8 cellular contexts compared by ENCODE assay signal in the genomic region with DNA sequence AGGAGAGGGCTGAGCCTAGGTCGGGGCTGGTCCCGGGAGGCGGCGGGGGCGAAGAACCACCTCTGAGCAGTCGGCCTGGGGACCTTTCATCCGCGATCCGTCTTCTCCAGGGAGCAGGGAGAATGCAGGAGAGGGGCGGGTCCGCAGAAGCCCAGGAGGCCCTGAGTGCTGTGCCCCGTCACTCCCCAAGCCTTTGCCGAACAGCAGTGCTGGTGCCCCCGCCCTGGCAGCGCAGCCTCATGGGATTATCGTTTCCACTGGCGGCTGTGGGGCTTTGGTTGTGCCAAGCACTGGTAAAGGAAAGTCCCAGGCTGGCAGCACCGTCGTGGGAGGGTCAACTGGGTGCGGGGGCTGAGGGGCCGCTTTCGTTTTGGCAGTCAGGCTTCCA. TPM values are rescaled to one million over a fixed set of nuclear protein-coding genes. Genes with fewer than 3 reads are reported as not detected.
DNase-seq lines count a peak whose midpoint lies in the region; ATAC-seq and TF ChIP-seq lines count a peak whose summit lies in the region.

No MANE protein-coding gene starts in this region.

- TF ChIP-seq CTCF in PC-9 (conservative IDR thresholded peaks at IDR 0.05) (no peak), endothelial cell (IDR thresholded peaks at IDR 0.05; ENCODE audit: unreplicated experiment) (no peak)

- H3K79me2 ChIP-seq in PC-9 (ENCODE audit: low read depth): peaks cover 38% of the 10 kb centered on the region

- DNase-seq in PC-9 (no peak), endothelial cell (ENCODE audit: low spot score) (no peak), C1 segment of cervical spinal cord (lab: John Stamatoyannopoulos, UW) (no peak), NCI-H1694 treated with DMSO at 0.1 percent for 48 hours (lab: John Stamatoyannopoulos, UW) (no peak)

- H4K20me1 ChIP-seq in PC-9 (ENCODE audit: insufficient read depth): peaks cover 7% of the 10 kb centered on the region; the same call in 1 of the 2 replicates

- H3K4me1 Mint-ChIP-seq in endothelial cell (ENCODE audit: unreplicated experiment): peaks cover 12% of the 10 kb centered on the region

- H3K4me3 Mint-ChIP-seq in endothelial cell (ENCODE audit: unreplicated experiment): peak overlapping the region; percentile 98

- H3K36me3 ChIP-seq in PC-9 (ENCODE audit: low read depth) (peaks cover 3% of the 10 kb centered on the region; the same call in 1 of the 2 replicates), neuron (ENCODE audit: insufficient read depth, low read length) (peaks cover 27% of the 10 kb centered on the region)

- H3K9me3 Mint-ChIP-seq in endothelial cell (ENCODE audit: unreplicated experiment): no peaks in the 10 kb centered on the region

- POLR2A ChIA-PET in PC-9 (lab: Charles Lee; ENCODE audit: unreplicated experiment): no interaction called here

- H3K9me3 ChIP-seq in PC-9 (ENCODE audit: insufficient read depth, low read depth) (no peaks in the 10 kb centered on the region), neuron (ENCODE audit: low read length) (no peaks in the 10 kb centered on the region)

- peak; percentile 6 for ATAC-seq in GM21381 (IDR thresholded peaks at IDR 0.05; ENCODE audit: unreplicated experiment)
- no peak for ATAC-seq in GM18868 (IDR thresholded peaks at IDR 0.05; ENCODE audit: unreplicated experiment)
- no peak for ATAC-seq in GM18505 (IDR thresholded peaks at IDR 0.05; ENCODE audit: unreplicated experiment)

- H3K4me2 ChIP-seq in PC-9: peak overlapping the region; percentile 100

- H3K27me3 Mint-ChIP-seq in endothelial cell (ENCODE audit: unreplicated experiment): peaks cover 10% of the 10 kb centered on the region

- peak overlapping the region; percentile 89 for H2AFZ ChIP-seq in PC-9
- peak overlapping the region; percentile 63 for H2AFZ ChIP-seq in neuron (ENCODE audit: low read depth, low read length)

- BruUV-seq in PC-9 (replicated peaks; lab: Mats Ljungman, UMichigan): no TSS peak

- no peaks in the 10 kb centered on the region for H3K27me3 ChIP-seq in PC-9 (ENCODE audit: insufficient read depth, low read depth)
- H3K27me3 ChIP-seq in neuron (ENCODE audit: insufficient read depth, low read length): no peaks in the 10 kb centered on the region

- H3F3A ChIP-seq in PC-9 (ENCODE audit: insufficient read depth, low read depth): peaks cover 20% of the 10 kb centered on the region; the same call in 1 of the 2 replicates

- H3K4me3 ChIP-seq in PC-9 (peak overlapping the region; percentile 75), neuron (ENCODE audit: low read length) (peak overlapping the region; percentile 63)

- H3K4me1 ChIP-seq in PC-9 (replicated peaks; ENCODE audit: insufficient read depth) (peaks cover 16% of the 10 kb centered on the region), neuron (ENCODE audit: insufficient read depth, low read length) (peaks cover 10% of the 10 kb centered on the region)

- H3K27ac Mint-ChIP-seq in endothelial cell (ENCODE audit: unreplicated experiment): peak overlapping the region; percentile 85

- 0 out of 2 replicates have a peak overlapping the region, but pooled peaks have one; percentile 36 for H3K27ac ChIP-seq in PC-9

- no peaks in the 10 kb centered on the region for H3K9me2 ChIP-seq in PC-9 (ENCODE audit: insufficient read depth)

- no peaks in the 10 kb centered on the region for H3K36me3 Mint-ChIP-seq in endothelial cell (ENCODE audit: low read depth, unreplicated experiment)

- intact Hi-C loops in PC-9 (cut with micrococcal nuclease; ENCODE audit: unreplicated experiment): no loop called here

- CTCF ChIA-PET in PC-9 (lab: Charles Lee): no interaction called here

- TF ChIP-seq POLR2A in GM18505 (IDR thresholded peaks at IDR 0.05; ENCODE audit: borderline replicate concordance, extremely low read depth, insufficient read depth, insufficient read length): no peak

RNA-seq across cellular contexts. Expression of a gene that starts 0.6 kb away (rescaled TPM):
- total RNA-seq in PC-9 (2021) (51.3 and 66.4 TPM in 2 replicates), endothelial cell (ENCODE audit: unreplicated experiment) (25.0 TPM)

RNA-seq across cellular contexts. Expression of a gene that starts 5.8 kb away (rescaled TPM):
- total RNA-seq in PC-9 (2021): not detected in 2 replicates
- total RNA-seq in endothelial cell (ENCODE audit: unreplicated experiment): not detected

RNA-seq across cellular contexts. Expression of a gene that starts 7.9 kb away (rescaled TPM):
- 3,808 and 4,468 TPM in 2 replicates for total RNA-seq in PC-9 (2021)
- total RNA-seq in endothelial cell (ENCODE audit: unreplicated experiment): 3,223 TPM

RNA-seq across cellular contexts. Expression of a gene that starts 8.8 kb away (rescaled TPM):
- total RNA-seq in PC-9 (2021) (11.1 and 12.7 TPM in 2 replicates), endothelial cell (ENCODE audit: unreplicated experiment) (0.23 TPM)

RNA-seq across cellular contexts. Expression of a gene that starts 11.5 kb away (rescaled TPM):
- total RNA-seq in PC-9 (2021): 59.7 and 63.8 TPM in 2 replicates
- total RNA-seq in endothelial cell (ENCODE audit: unreplicated experiment): 30.0 TPM
